Comparison of ENCODE assay signal across 1 cellular context in the genomic region with DNA sequence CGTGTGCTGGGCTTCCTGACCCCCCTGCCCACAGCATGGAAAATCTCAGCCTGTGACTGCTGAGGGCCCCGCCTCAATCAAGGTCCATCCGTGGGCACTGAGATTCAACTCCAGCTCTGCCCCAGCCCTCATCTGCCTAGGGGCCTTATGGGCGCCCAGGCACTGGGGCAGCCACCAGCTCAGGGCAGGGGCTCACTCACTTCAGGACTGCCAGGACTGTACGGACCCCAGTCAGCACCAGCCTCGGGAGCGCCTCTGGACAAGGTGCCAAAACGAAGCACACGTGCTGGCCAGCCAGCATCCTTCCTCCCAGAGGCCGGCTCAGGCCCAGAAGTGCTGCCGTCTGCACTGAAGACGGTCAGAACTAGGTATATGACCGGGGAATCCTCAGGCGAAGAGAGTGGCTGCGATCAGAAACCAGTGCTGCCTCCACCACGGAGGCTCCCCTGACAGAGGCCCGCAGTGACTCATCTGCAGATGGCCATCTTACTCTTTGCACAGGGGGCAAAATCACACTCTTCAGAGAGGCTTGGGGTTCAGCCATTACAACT.
TF ChIP-seq lines count a peak whose summit lies in the region.

No MANE protein-coding gene starts in this region.

TF ChIP-seq in H1, 55 proteins besides CTCF, POLR2A, EP300 and RAD21:
- TF ChIP-seq EZH2 (IDR thresholded peaks at IDR 0.05; ENCODE audit: low read depth, low read length, severe bottlenecking), result no peak
- TF ChIP-seq TAF7 (optimal IDR thresholded peaks at IDR 0.05; ENCODE audit: borderline replicate concordance, low read depth, low read length), result no peak
- no peak for TF ChIP-seq SUZ12 (IDR thresholded peaks at IDR 0.05; ENCODE audit: low read length)
- no peak for TF ChIP-seq FOSL1 (IDR thresholded peaks at IDR 0.05; ENCODE audit: insufficient read depth, low read depth, low read length)
- no peak for TF ChIP-seq KDM5A (IDR thresholded peaks at IDR 0.05; ENCODE audit: low read length)
- no peak for TF ChIP-seq TAF1 (IDR thresholded peaks at IDR 0.05; ENCODE audit: low read depth, low read length)
- TF ChIP-seq CEBPB (IDR thresholded peaks at IDR 0.05; ENCODE audit: low read depth, low read length), result no peak
- TF ChIP-seq TBP (IDR thresholded peaks at IDR 0.05; ENCODE audit: low read depth, low read length), result no peak
TF ChIP-seq in H1: peak in this region for 0.
